9 cellular contexts compared by ENCODE assay signal in the genomic region with DNA sequence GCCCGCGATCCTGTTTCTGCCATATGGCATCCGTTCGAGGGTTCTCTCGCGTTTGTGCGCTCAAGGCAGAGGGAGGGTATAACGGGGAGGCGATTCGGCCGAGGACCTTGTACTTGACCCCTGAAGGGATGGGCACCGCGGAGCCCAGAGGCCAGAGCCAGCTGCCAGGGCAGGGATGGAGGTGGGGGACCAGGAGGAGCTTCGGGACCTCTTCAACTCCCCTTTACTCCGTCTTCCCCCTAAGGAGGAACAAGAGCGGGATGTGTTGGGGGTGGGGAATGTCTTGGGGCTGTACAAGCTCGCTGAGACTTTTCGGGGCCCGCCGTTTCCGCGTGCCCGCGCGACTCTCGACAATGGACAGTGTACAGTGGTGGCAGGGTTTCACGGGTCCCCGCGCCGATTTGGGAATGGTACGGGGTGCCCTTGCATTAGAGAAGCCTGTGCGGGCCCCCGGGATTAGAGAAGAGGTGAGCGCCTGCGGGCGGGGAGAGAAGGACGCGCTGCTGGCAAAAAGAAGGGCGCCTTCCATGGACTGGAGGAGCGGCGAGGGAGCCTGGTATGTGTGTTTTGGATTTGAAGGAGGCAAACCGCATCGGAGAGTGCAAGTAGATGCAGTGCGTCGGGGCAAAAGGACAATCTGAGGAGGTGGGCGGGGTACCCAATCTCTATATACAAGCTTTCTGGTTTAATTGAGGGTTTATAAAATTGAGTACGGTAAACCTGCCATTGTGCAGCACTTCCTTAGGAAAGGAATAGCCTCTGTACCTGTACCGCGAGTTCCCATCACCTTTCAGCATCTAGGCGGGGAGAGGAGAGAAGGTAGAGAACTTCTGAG. TPM values are rescaled to one million over a fixed set of nuclear protein-coding genes. Genes with fewer than 3 reads are reported as not detected.
DNase-seq lines count a peak whose midpoint lies in the region; ATAC-seq, FAIRE-seq and TF ChIP-seq lines count a peak whose summit lies in the region.
"Had no signal": no experiment of that assay in that cellular context is flagged by ENCODE, and none has a peak within 500 bp of the region (broad histone marks: within the 10 kb centered on the region; RNA-seq: fewer than 3 reads in every experiment).

No MANE protein-coding gene starts in this region.

- no peak for TF ChIP-seq CTCF in kidney epithelial cell (IDR thresholded peaks at IDR 0.05; ENCODE audit: insufficient read depth, low read length, poor library complexity, severe bottlenecking)

- H3K4me3 Mint-ChIP-seq in CD8-positive, alpha-beta memory T cell: peak overlapping the region; percentile 35 to 89 (median 68)

- no peaks in the 10 kb centered on the region for H3K27me3 ChIP-seq in CD8-positive, alpha-beta memory T cell (ENCODE audit: insufficient read depth, low read length, poor library complexity, severe bottlenecking)
- H3K27me3 ChIP-seq in kidney epithelial cell (ENCODE audit: control insufficient read depth, insufficient read depth, low read length): no peaks in the 10 kb centered on the region

- no peaks in the 10 kb centered on the region for H3K9me3 Mint-ChIP-seq in CD8-positive, alpha-beta memory T cell

- H3K27ac Mint-ChIP-seq in CD8-positive, alpha-beta memory T cell: peak overlapping the region in 1 of 8 donors; percentile 29

- CTCF ChIA-PET in CD8-positive, alpha-beta memory T cell (lab: Charles Lee): no interaction called here

- H3K27me3 Mint-ChIP-seq in CD8-positive, alpha-beta memory T cell: peaks cover 24 to 52% of the 10 kb centered on the region in 2 donors

- POLR2A ChIA-PET in CD8-positive, alpha-beta memory T cell (lab: Charles Lee): no interaction called here

- no peak for ATAC-seq in GM19023 (IDR thresholded peaks at IDR 0.05; ENCODE audit: unreplicated experiment)
- no peak for ATAC-seq in HG03520 (IDR thresholded peaks at IDR 0.05; ENCODE audit: unreplicated experiment)

- no peak for FAIRE-seq in HTR-8/SVneo (lab: Jason Lieb, UNC)

- no peak overlapping the region for H3K27ac ChIP-seq in CD8-positive, alpha-beta memory T cell (ENCODE audit: low read depth, low read length)
- peak overlapping the region; percentile 98 for H3K27ac ChIP-seq in substantia nigra (ENCODE audit: low read depth, low read length, poor library complexity, severe bottlenecking)
- H3K27ac ChIP-seq: neutrophil had no signal

- no peaks in the 10 kb centered on the region for H3K36me3 ChIP-seq in CD8-positive, alpha-beta memory T cell (ENCODE audit: insufficient read depth, low read length)
- no peaks in the 10 kb centered on the region for H3K36me3 ChIP-seq in kidney epithelial cell (ENCODE audit: control insufficient read depth, insufficient read depth, low read length)
- H3K36me3 ChIP-seq: neutrophil had no signal

- peaks cover 5 to 17% (median 13%) of the 10 kb centered on the region in 3 donors for H3K4me1 Mint-ChIP-seq in CD8-positive, alpha-beta memory T cell

- H3K4me1 ChIP-seq in CD8-positive, alpha-beta memory T cell (ENCODE audit: insufficient read depth, low read length): no peaks in the 10 kb centered on the region

- H3K36me3 Mint-ChIP-seq in CD8-positive, alpha-beta memory T cell: no peaks in the 10 kb centered on the region

- DNase-seq in CD8-positive, alpha-beta memory T cell: no peak
- peak; percentile 2 for DNase-seq in HTR-8/SVneo (ENCODE audit: insufficient read length, low spot score)
- DNase-seq in astrocyte of the hippocampus (ENCODE audit: low read depth, low spot score): peak; percentile 39
- DNase-seq in kidney epithelial cell (ENCODE audit: low read depth): no peak
- DNase-seq in substantia nigra (lab: John Stamatoyannopoulos, UW): peak in 25 of 49 donors; percentile 6 to 70 (median 36)
- DNase-seq in stimulated activated CD8-positive, alpha-beta memory T cell treated with anti-CD3 and anti-CD28 coated beads, Interleukin-4, amount 100 ng/mL, for 48 hours: no peak

- H3K9me3 ChIP-seq in CD8-positive, alpha-beta memory T cell (ENCODE audit: low read length): no peaks in the 10 kb centered on the region
- H3K9me3 ChIP-seq: neutrophil had no signal

- H3K4me3 ChIP-seq in CD8-positive, alpha-beta memory T cell (ENCODE audit: low read length): no peak overlapping the region
- H3K4me3 ChIP-seq in kidney epithelial cell (ENCODE audit: low read depth, low read length): peak overlapping the region; percentile 85

RNA-seq across cellular contexts. Expression of a gene that starts 0.8 kb away (rescaled TPM):
- under 1 TPM; 0.46 to 0.49 TPM for total RNA-seq in CD8-positive, alpha-beta memory T cell
- polyA plus RNA-seq in CD8-positive, alpha-beta memory T cell: 0.30 TPM
- total RNA-seq in kidney epithelial cell: 6.6 and 12.3 TPM in 2 replicates

Comparison
In these comparisons a context has a peak if more than half of its experiments do, and no peak if none do; other contexts are left out.
1. DNase-seq: peak in HTR-8/SVneo (single experiment), astrocyte of the hippocampus (single experiment) and substantia nigra (25 of 49); none in CD8-positive, alpha-beta memory T cell (0 of 5), kidney epithelial cell (single experiment) and stimulated activated CD8-positive, alpha-beta memory T cell treated with anti-CD3 and anti-CD28 coated beads, Interleukin-4, amount 100 ng/mL, for 48 hours (single experiment).